ENCODE assay signal across 9 cellular contexts in the genomic region with DNA sequence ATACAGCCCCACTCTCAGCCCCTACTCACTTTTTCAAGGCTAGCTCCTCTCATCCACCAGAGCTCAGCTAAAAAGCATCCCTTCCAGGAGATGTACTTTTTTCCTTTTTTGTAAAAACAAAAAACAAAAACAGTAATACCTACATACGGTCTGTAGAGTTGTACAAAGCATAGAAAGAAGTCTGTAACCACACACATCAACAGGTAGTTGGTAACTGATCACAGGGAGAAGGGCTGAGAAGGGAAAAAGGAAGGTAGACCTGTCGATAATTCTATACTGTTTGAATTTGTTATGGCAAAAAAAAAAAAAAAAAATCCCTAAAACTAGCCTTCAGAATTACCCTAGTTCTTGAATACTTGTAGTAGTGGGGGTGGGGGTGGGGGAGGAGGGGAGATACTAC. TPM values are rescaled to one million over a fixed set of nuclear protein-coding genes. Genes with fewer than 3 reads are reported as not detected.
DNase-seq lines count a peak whose midpoint lies in the region; ATAC-seq, FAIRE-seq and TF ChIP-seq lines count a peak whose summit lies in the region.
"Had no signal": no experiment of that assay in that cellular context is flagged by ENCODE, and none has a peak within 500 bp of the region (broad histone marks: within the 10 kb centered on the region; RNA-seq: fewer than 3 reads in every experiment).

No MANE protein-coding gene starts in this region.

- no peak for ATAC-seq in lower lobe of right lung
- no peak for ATAC-seq in HG02678 (IDR thresholded peaks at IDR 0.05; ENCODE audit: unreplicated experiment)

- H3K27me3 ChIP-seq in astrocyte (ENCODE audit: insufficient read depth, low read length) = no peaks in the 10 kb centered on the region
- H3K27me3 ChIP-seq in lower lobe of right lung (ENCODE audit: low read depth) = no peaks in the 10 kb centered on the region
- H3K27me3 ChIP-seq in transverse colon = no peaks in the 10 kb centered on the region

- no peaks in the 10 kb centered on the region for H3K27me3 Mint-ChIP-seq in activated naive CD4-positive, alpha-beta T cell treated with anti-CD3 and anti-CD28 coated beads, Interleukin-2, amount 50 U/mL, for 24 hours
- H3K27me3 Mint-ChIP-seq in astrocyte (ENCODE audit: low read depth, unreplicated experiment) = no peaks in the 10 kb centered on the region

- DNase-seq in activated naive CD4-positive, alpha-beta T cell (lab: John Stamatoyannopoulos, UW) = no peak
- DNase-seq in astrocyte (ENCODE audit: low read depth) (no peak), lower lobe of right lung (no peak), transverse colon (no peak), SW 1271 (lab: John Stamatoyannopoulos, UW) (no peak)
- DNase-seq in stimulated activated naive CD4-positive, alpha-beta T cell treated with Interleukin-2 at 50 U/mL for 16 hours (lab: John Stamatoyannopoulos, UW) = no peak
- DNase-seq: activated CD4-positive, CD25-positive, alpha-beta regulatory T cell treated with anti-CD3 and anti-CD28 coated beads, Interleukin-2, amount 50 U/mL, for 72 hours had no signal

- H3K9ac ChIP-seq in astrocyte (ENCODE audit: low read length) = peak overlapping the region; percentile 82

- H3K4me3 Mint-ChIP-seq in activated naive CD4-positive, alpha-beta T cell treated with anti-CD3 and anti-CD28 coated beads, Interleukin-2, amount 50 U/mL, for 24 hours = peak overlapping the region; percentile 100
- H3K4me3 Mint-ChIP-seq in astrocyte (ENCODE audit: unreplicated experiment) = peak overlapping the region; percentile 78

- TF ChIP-seq CTCF in astrocyte (IDR thresholded peaks at IDR 0.05; ENCODE audit: insufficient read depth, low read depth, low read length) (no peak), lower lobe of right lung (IDR thresholded peaks at IDR 0.05) (no peak), transverse colon (IDR thresholded peaks at IDR 0.05) (no peak)

- H3K36me3 Mint-ChIP-seq in activated naive CD4-positive, alpha-beta T cell treated with anti-CD3 and anti-CD28 coated beads, Interleukin-2, amount 50 U/mL, for 24 hours = peaks cover 5% of the 10 kb centered on the region
- H3K36me3 Mint-ChIP-seq in astrocyte (ENCODE audit: low read depth, unreplicated experiment) = peaks cover 3% of the 10 kb centered on the region

- H3K4me1 ChIP-seq in astrocyte (ENCODE audit: insufficient read depth, low read length) = peaks cover 5% of the 10 kb centered on the region
- H3K4me1 ChIP-seq in lower lobe of right lung = peaks cover 8% of the 10 kb centered on the region
- peaks cover 4 to 15% (median 9%) of the 10 kb centered on the region in 4 donors for H3K4me1 ChIP-seq in transverse colon

- FAIRE-seq in astrocyte (lab: Jason Lieb, UNC) = no peak

- intact Hi-C loops in lower lobe of right lung (cut with DNase I) = no loop called here
- intact Hi-C loops in transverse colon (cut with DNase I; ENCODE audit: low total_unique reads) = no loop called here

- 15 to 17% methylated on average over 2 of the region's 2 CpGs for WGBS in transverse colon (ENCODE audit: low coverage in 1 of 2), 2 donors

- in situ Hi-C loops in transverse colon (cut with MboI; ENCODE audit: low pct_ligation_motif_present in 1 of 4, low pct_unique_long_range_greater_than_20kb in 1 of 4, low sequenced_read_pairs in 3 of 4) = no loop called here

- peak overlapping the region; percentile 98 for H3K4me2 ChIP-seq in astrocyte (ENCODE audit: low read length)

- no peaks in the 10 kb centered on the region for H3K36me3 ChIP-seq in astrocyte (ENCODE audit: insufficient read depth, low read length)
- H3K36me3 ChIP-seq in lower lobe of right lung = peaks cover 22% of the 10 kb centered on the region
- no peaks in the 10 kb centered on the region for H3K36me3 ChIP-seq in transverse colon

- H3K27ac Mint-ChIP-seq in activated naive CD4-positive, alpha-beta T cell treated with anti-CD3 and anti-CD28 coated beads, Interleukin-2, amount 50 U/mL, for 24 hours = peak overlapping the region; percentile 100
- no peak overlapping the region for H3K27ac Mint-ChIP-seq in astrocyte (ENCODE audit: unreplicated experiment)

- H2AFZ ChIP-seq in astrocyte (ENCODE audit: low read depth, low read length) = no peak overlapping the region

- no peak for TF ChIP-seq POLR2A in transverse colon (IDR thresholded peaks at IDR 0.05)

- no peaks in the 10 kb centered on the region for H4K20me1 ChIP-seq in astrocyte (ENCODE audit: insufficient read depth, low read length)

- H3K4me3 ChIP-seq in astrocyte (ENCODE audit: insufficient read depth, low read depth, low read length) = peak overlapping the region; percentile 81
- H3K4me3 ChIP-seq in lower lobe of right lung = peak overlapping the region; percentile 92
- peak overlapping the region in 3 of 4 donors; percentile 56 to 74 (median 59) for H3K4me3 ChIP-seq in transverse colon

- H3K27ac ChIP-seq in astrocyte (ENCODE audit: low read depth, low read length) (no peak overlapping the region), lower lobe of right lung (peak overlapping the region; percentile 93), transverse colon (peak overlapping the region; percentile 94 to 98 (median 96))

- TF ChIP-seq EP300 in transverse colon (IDR thresholded peaks at IDR 0.05; ENCODE audit: low read depth) = no peak

- peaks cover 11% of the 10 kb centered on the region for H3K4me1 Mint-ChIP-seq in activated naive CD4-positive, alpha-beta T cell treated with anti-CD3 and anti-CD28 coated beads, Interleukin-2, amount 50 U/mL, for 24 hours
- H3K4me1 Mint-ChIP-seq in astrocyte (ENCODE audit: low read depth, unreplicated experiment) = peaks cover 4% of the 10 kb centered on the region

- no peaks in the 10 kb centered on the region for H3K9me3 Mint-ChIP-seq in activated naive CD4-positive, alpha-beta T cell treated with anti-CD3 and anti-CD28 coated beads, Interleukin-2, amount 50 U/mL, for 24 hours
- no peaks in the 10 kb centered on the region for H3K9me3 Mint-ChIP-seq in astrocyte (ENCODE audit: unreplicated experiment)

- H3K9me3 ChIP-seq in astrocyte (ENCODE audit: insufficient read depth, low read depth, low read length) (no peaks in the 10 kb centered on the region), lower lobe of right lung (no peaks in the 10 kb centered on the region), transverse colon (no peaks in the 10 kb centered on the region)

- peaks cover 3% of the 10 kb centered on the region for H3K79me2 ChIP-seq in astrocyte (ENCODE audit: insufficient read depth, low read length)

RNA-seq across cellular contexts. Expression of a gene that starts 0.9 kb away (rescaled TPM):
- total RNA-seq in astrocyte (8.8 and 12.8 TPM in 2 replicates), lower lobe of right lung (41.5 TPM), transverse colon (10 to 100 TPM; 12.6 to 49.6 (median 20.7) TPM)

RNA-seq across cellular contexts. Expression of a gene that starts 17.3 kb away (rescaled TPM):
- total RNA-seq in astrocyte (3.9 and 5.0 TPM in 2 replicates), lower lobe of right lung (32.1 TPM), transverse colon (10 to 100 TPM in 3 of 4 donors, 1 to 10 TPM in 1; 9.0 to 44.0 (median 28.6) TPM)

RNA-seq across cellular contexts. Expression of a gene that starts 26.7 kb away (rescaled TPM):
- total RNA-seq in astrocyte (50.0 and 55.0 TPM in 2 replicates), lower lobe of right lung (38.3 TPM), transverse colon (10 to 100 TPM; 27.1 to 54.0 (median 37.4) TPM)

RNA-seq across cellular contexts. Expression of a gene that starts 27.0 kb away (rescaled TPM):
- 25.3 and 28.5 TPM in 2 replicates for total RNA-seq in astrocyte
- total RNA-seq in lower lobe of right lung = 68.6 TPM
- total RNA-seq in transverse colon = 100 to 1,000 TPM in 1 of 4 donors, 10 to 100 TPM in 3; 36.2 to 134 (median 59.0) TPM
